19 cellular contexts compared by ENCODE assay signal in the genomic region with DNA sequence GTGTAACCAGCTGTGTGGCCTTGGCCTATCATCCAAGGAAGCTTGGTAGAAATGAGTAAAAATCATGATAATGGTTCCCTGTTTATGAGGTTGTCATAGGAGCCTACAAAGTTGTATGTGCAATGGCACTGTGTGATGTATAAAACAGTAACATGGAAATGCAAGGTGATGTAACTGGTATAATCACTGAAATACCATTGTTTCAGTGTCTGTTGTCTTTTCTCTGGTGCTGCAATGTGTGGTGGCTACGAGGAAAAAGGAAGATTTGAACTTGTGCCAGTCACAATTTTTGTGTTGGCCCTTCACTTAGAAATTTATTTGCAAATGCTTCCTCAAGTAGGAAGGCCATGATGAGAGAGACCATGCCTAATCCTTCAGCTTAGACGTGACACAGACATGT.
DNase-seq lines count a peak whose midpoint lies in the region; ATAC-seq and TF ChIP-seq lines count a peak whose summit lies in the region.
"Had no signal": no experiment of that assay in that cellular context is flagged by ENCODE, and none has a peak within 500 bp of the region (broad histone marks: within the 10 kb centered on the region; RNA-seq: fewer than 3 reads in every experiment).

No MANE protein-coding gene starts in this region.

- in situ Hi-C loops in GM23248 (cut with MboI): no loop called here

- no peak overlapping the region for H3K9ac ChIP-seq in GM23248

- peaks cover 2 to 11% (median 3%) of the 10 kb centered on the region in 3 donors for H3K27me3 Mint-ChIP-seq in immature natural killer cell (ENCODE audit: low read depth in 3 of 3)
- H3K27me3 Mint-ChIP-seq: CD4-positive, alpha-beta memory T cell had no signal

- peaks cover 100% of the 10 kb centered on the region for H3K79me2 ChIP-seq in GM23248 (ENCODE audit: insufficient read depth)

- peak; percentile 57 for DNase-seq in CD1c-positive myeloid dendritic cell (ENCODE audit: extremely low spot score)
- peak in 2 of 7 donors; percentile 33 to 38 for DNase-seq in adrenal gland
- DNase-seq in immature natural killer cell: no peak
- DNase-seq in superior temporal gyrus (ENCODE audit: extremely low spot score): peak; percentile 59
- DNase-seq in GM23248: no peak
- no peak for DNase-seq in activated CD4-positive, alpha-beta T cell treated with anti-CD3 and anti-CD28 coated beads, Interleukin-2, amount 50 U/mL, for 48 hours
- DNase-seq: AML-193; Calu3; CD4-positive, alpha-beta memory T cell; HCEC 1CT; KG1; NCI-H1417 treated with DMSO at 0.1 percent for 48 hours; NCI-H1930; NCI-H2171; NCI-H446 treated with DMSO at 0.1 percent for 48 hours; NK-92 treated with Interleukin-12 subunit alpha and Interleukin-12 subunit beta, amount 100 ng/mL, for 24 hours; PC-3; SJCRH30 had no signal

- H3K27ac ChIP-seq in adrenal gland (peak overlapping the region in 3 of 5 donors; percentile 6 to 28 (median 21)), GM23248 (no peak overlapping the region)
- H3K27ac ChIP-seq: SJCRH30 had no signal

- no peak overlapping the region for H3K4me2 ChIP-seq in GM23248 (ENCODE audit: unreplicated experiment)

- H3K4me1 ChIP-seq in adrenal gland (replicated peaks in 1 of 2): peaks cover 30 to 84% of the 10 kb centered on the region in 2 donors
- peaks cover 8% of the 10 kb centered on the region; the same call in 1 of the 2 replicates for H3K4me1 ChIP-seq in GM23248 (ENCODE audit: insufficient read depth)

- peaks cover 3 to 15% (median 6%) of the 10 kb centered on the region in 3 donors for H3K36me3 Mint-ChIP-seq in immature natural killer cell
- H3K36me3 Mint-ChIP-seq: CD4-positive, alpha-beta memory T cell had no signal

- H3K36me3 ChIP-seq in adrenal gland (replicated peaks in 1 of 2) (peaks cover 0 to under 1% of the 10 kb centered on the region in 2 donors), GM23248 (ENCODE audit: low read depth) (0 out of 2 replicates have a peak, but pooled peaks cover 6% of the 10 kb centered on the region)

- no peaks in the 10 kb centered on the region for H4K20me1 ChIP-seq in GM23248 (ENCODE audit: insufficient read depth)

- H3K9me3 Mint-ChIP-seq in immature natural killer cell: no peaks in the 10 kb centered on the region
- H3K9me3 Mint-ChIP-seq: CD4-positive, alpha-beta memory T cell had no signal

- H3K4me3 ChIP-seq in adrenal gland (no peak overlapping the region), GM23248 (no peak overlapping the region)
- H3K4me3 ChIP-seq: SJCRH30 had no signal

- no peak overlapping the region for H2AFZ ChIP-seq in GM23248

- H3K27me3 ChIP-seq in adrenal gland: no peaks in the 10 kb centered on the region
- no peaks in the 10 kb centered on the region for H3K27me3 ChIP-seq in GM23248 (replicated peaks; ENCODE audit: insufficient read depth)
- H3K27me3 ChIP-seq: SJCRH30 had no signal

- H3K4me3 Mint-ChIP-seq in immature natural killer cell: peak overlapping the region in 1 of 5 donors; percentile 9
- H3K4me3 Mint-ChIP-seq: CD4-positive, alpha-beta memory T cell had no signal

- peak overlapping the region in 5 of 6 donors; percentile 74 to 83 (median 81) for H3K27ac Mint-ChIP-seq in immature natural killer cell
- H3K27ac Mint-ChIP-seq: CD4-positive, alpha-beta memory T cell had no signal

- no peak for TF ChIP-seq POLR2A in adrenal gland (IDR thresholded peaks at IDR 0.05)

- no peaks in the 10 kb centered on the region; the same call in 1 of the 2 replicates for H3K9me2 ChIP-seq in GM23248 (ENCODE audit: insufficient read depth)

- no peak for ATAC-seq in HG03457 (IDR thresholded peaks at IDR 0.05; ENCODE audit: unreplicated experiment)
- ATAC-seq: PC-3 had no signal

- no peaks in the 10 kb centered on the region for H3F3A ChIP-seq in GM23248 (ENCODE audit: insufficient read depth)

- intact Hi-C loops in adrenal gland (cut with DNase I): no loop called here

- WGBS in adrenal gland, 4 donors: 47 to 68% (median 57%) methylated on average over 2 of the region's 2 CpGs
- 48 to 52% methylated on average over 2 of the region's 2 CpGs for WGBS in GM23248 (ENCODE audit: low coverage in 1 of 2, low lambda C conversion rate in 2 of 2, missing lambda C conversion rate in 2 of 2), 2 experiments

- H3K9me3 ChIP-seq in adrenal gland (replicated peaks in 1 of 3): no peaks in the 10 kb centered on the region
- H3K9me3 ChIP-seq in GM23248 (ENCODE audit: low read depth): no peaks in the 10 kb centered on the region
- H3K9me3 ChIP-seq: SJCRH30 had no signal

- peaks cover 0 to 64% of the 10 kb centered on the region in 2 donors for H3K4me1 Mint-ChIP-seq in immature natural killer cell
- H3K4me1 Mint-ChIP-seq: CD4-positive, alpha-beta memory T cell had no signal

- TF ChIP-seq CTCF in adrenal gland (IDR thresholded peaks at IDR 0.05): no peak

Comparison
In these comparisons a context has a peak if more than half of its experiments do, and no peak if none do; other contexts are left out.
1. DNase-seq: peak in CD1c-positive myeloid dendritic cell (single experiment) and superior temporal gyrus (single experiment); none in immature natural killer cell (0 of 3), GM23248 (single experiment) and activated CD4-positive, alpha-beta T cell treated with anti-CD3 and anti-CD28 coated beads, Interleukin-2, amount 50 U/mL, for 48 hours (0 of 2).